In genomic region chrX:107827852-107828251, GRCh38 we compare ENCODE assay signal across 14 cellular contexts. TPM values are rescaled to one million over a fixed set of nuclear protein-coding genes. Genes with fewer than 3 reads are reported as not detected.
DNase-seq lines count a peak whose midpoint lies in the region; ATAC-seq and TF ChIP-seq lines count a peak whose summit lies in the region.
"Had no signal": no experiment of that assay in that cellular context is flagged by ENCODE, and none has a peak within 500 bp of the region (broad histone marks: within the 10 kb centered on the region; RNA-seq: fewer than 3 reads in every experiment).

No MANE protein-coding gene starts in this region.

- no peak overlapping the region for H3K4ac ChIP-seq in trophoblast cell (ENCODE audit: low read depth, low read length)

- no peak overlapping the region for H2BK120ac ChIP-seq in trophoblast cell (ENCODE audit: insufficient read depth, low read length, poor library complexity)

- no peak overlapping the region for H3K4me2 ChIP-seq in trophoblast cell (ENCODE audit: low read length)

- H3K18ac ChIP-seq in trophoblast cell (ENCODE audit: low read length) = no peak overlapping the region

- H4K12ac ChIP-seq in trophoblast cell (ENCODE audit: low read depth, low read length) = no peak overlapping the region

- H3K4me3 ChIP-seq in HEK293 (ENCODE audit: low read depth, low read length) (no peak overlapping the region), epithelial cell of esophagus (ENCODE audit: low read length) (no peak overlapping the region), rectal smooth muscle tissue (ENCODE audit: low read length) (no peak overlapping the region), Peyer's patch (peak overlapping the region in 2 of 4 donors; percentile 14 to 64), trophoblast cell (ENCODE audit: low read depth, low read length) (no peak overlapping the region)

- H3K27me3 ChIP-seq in rectal smooth muscle tissue (ENCODE audit: control insufficient read depth, insufficient read depth, low read length) = no peaks in the 10 kb centered on the region
- no peaks in the 10 kb centered on the region for H3K27me3 ChIP-seq in Peyer's patch
- H3K27me3 ChIP-seq in trophoblast cell (ENCODE audit: insufficient read depth, low read length) = peaks cover 4% of the 10 kb centered on the region

- TF ChIP-seq CTCF in HEK293 (tag by site-specific recombination; IDR thresholded peaks at IDR 0.05) (no peak), VCaP (conservative IDR thresholded peaks at IDR 0.05) (no peak), epithelial cell of esophagus (IDR thresholded peaks at IDR 0.05; ENCODE audit: insufficient read depth, low read depth, low read length, missing control alignments) (no peak), Peyer's patch (IDR thresholded peaks at IDR 0.05) (no peak)

- H2AK5ac ChIP-seq in trophoblast cell (ENCODE audit: low read length) = no peak overlapping the region

- ATAC-seq in HG03039 (IDR thresholded peaks at IDR 0.05; ENCODE audit: unreplicated experiment) = no peak
- ATAC-seq: left colon had no signal

- no peaks in the 10 kb centered on the region for H3K9me3 ChIP-seq in HEK293 (ENCODE audit: control insufficient read depth, insufficient read depth, low read depth, low read length)
- no peaks in the 10 kb centered on the region for H3K9me3 ChIP-seq in Peyer's patch
- no peaks in the 10 kb centered on the region for H3K9me3 ChIP-seq in trophoblast cell (ENCODE audit: insufficient read depth, low read depth, low read length)

- no peak overlapping the region for H3K9ac ChIP-seq in rectal smooth muscle tissue (ENCODE audit: low read length)
- no peak overlapping the region for H3K9ac ChIP-seq in trophoblast cell (ENCODE audit: low read length)

- 0 out of 2 replicates have a peak overlapping the region, but pooled peaks have one; percentile 90 for H3K27ac ChIP-seq in HEK293 (ENCODE audit: extremely low read depth, low read depth, low read length)
- H3K27ac ChIP-seq in VCaP = peak overlapping the region; percentile 74
- peak overlapping the region; percentile 87 for H3K27ac ChIP-seq in rectal smooth muscle tissue (ENCODE audit: low read depth, low read length)
- H3K27ac ChIP-seq in Peyer's patch = no peak overlapping the region
- no peak overlapping the region for H3K27ac ChIP-seq in trophoblast cell (ENCODE audit: low read depth, low read length)
- H3K27ac ChIP-seq: WERI-Rb-1 had no signal

- no peak overlapping the region for H3K14ac ChIP-seq in trophoblast cell (ENCODE audit: low read length)

- H3K36me3 ChIP-seq in HEK293 (ENCODE audit: control insufficient read depth in 2 of 2, insufficient read depth in 1 of 2, low read length in 2 of 2) (no peaks in the 10 kb centered on the region), rectal smooth muscle tissue (ENCODE audit: control insufficient read depth, insufficient read depth, low read length) (no peaks in the 10 kb centered on the region), Peyer's patch (no peaks in the 10 kb centered on the region), trophoblast cell (ENCODE audit: control insufficient read depth in 1 of 2, insufficient read depth in 2 of 2, low read length in 2 of 2) (no peaks in the 10 kb centered on the region)
- H3K36me3 ChIP-seq: WERI-Rb-1 had no signal

- DNase-seq in epithelial cell of esophagus (ENCODE audit: low read depth) (peak; percentile 19), AG08395 (ENCODE audit: low spot score) (no peak), Peyer's patch (no peak), trophoblast cell (no peak)
- DNase-seq: cerebellar nuclear complex, left colon, NCI-H1105, NCI-H510A treated with DMSO at 0.1 percent for 48 hours, SIG-M5, WERI-Rb-1 had no signal

- WGBS in trophoblast cell (ENCODE audit: extremely low coverage, insufficient coverage, insufficient read length) = no CpG with 5 or more reads among the region's 4 CpGs

- H3K79me2 ChIP-seq in trophoblast cell (ENCODE audit: control insufficient read depth, insufficient read depth, low read length, poor library complexity) = no peaks in the 10 kb centered on the region

- POLR2A ChIA-PET in HEK293 (lab: Yijun Ruan, JAX) = interaction anchor here (0.6 to 1.3 kb wide), 3 partner anchors 56 to 200 kb away, joined by 3 to 6 read pairs (median 6); partner anchors contain the start of gene PRPS1

- H3K4me1 ChIP-seq in HEK293 (ENCODE audit: control insufficient read depth, insufficient read depth, low read length) (no peaks in the 10 kb centered on the region), rectal smooth muscle tissue (ENCODE audit: control insufficient read depth, insufficient read depth, low read length) (no peaks in the 10 kb centered on the region), Peyer's patch (no peaks in the 10 kb centered on the region), trophoblast cell (ENCODE audit: control insufficient read depth in 1 of 2, insufficient read depth in 2 of 2, low read length in 2 of 2) (no peaks in the 10 kb centered on the region)

- no peak overlapping the region for H2BK12ac ChIP-seq in trophoblast cell (ENCODE audit: low read length)

- H3K23ac ChIP-seq in trophoblast cell (ENCODE audit: low read length) = no peak overlapping the region

- H4K8ac ChIP-seq in trophoblast cell (ENCODE audit: low read depth, low read length) = no peak overlapping the region

- H2BK5ac ChIP-seq in trophoblast cell (ENCODE audit: low read depth, low read length, poor library complexity) = no peak overlapping the region

- no peak overlapping the region for H2AFZ ChIP-seq in trophoblast cell (ENCODE audit: insufficient read depth, low read length, poor library complexity)

- no peak overlapping the region for H4K91ac ChIP-seq in trophoblast cell (ENCODE audit: low read depth, low read length)

- CTCF ChIA-PET in HEK293 (lab: Yijun Ruan, JAX) = interaction anchor here (1.1 kb wide), 1 partner anchor 22 kb away, joined by 3 read pairs; no protein-coding TSS in a partner anchor

- H3K79me1 ChIP-seq in trophoblast cell (ENCODE audit: low read length) = no peaks in the 10 kb centered on the region

- TF ChIP-seq POLR2A in Peyer's patch (IDR thresholded peaks at IDR 0.05) = no peak

TF ChIP-seq in HEK293, 187 proteins besides CTCF, POLR2A, EP300 and RAD21:
- no peak for TF ChIP-seq ZNF394 (tag by site-specific recombination; IDR thresholded peaks at IDR 0.05; ENCODE audit: borderline replicate concordance)
- 0 out of 2 replicates have a peak, but pooled peaks have one; percentile 19 for TF ChIP-seq ZNF26 (tag by site-specific recombination; IDR thresholded peaks at IDR 0.05)
- no peak for TF ChIP-seq ZNF561 (tag by site-specific recombination; IDR thresholded peaks at IDR 0.05; ENCODE audit: borderline replicate concordance)
- TF ChIP-seq ZBTB21 (tag by site-specific recombination; IDR thresholded peaks at IDR 0.05) = no peak
- TF ChIP-seq IKZF3 (tag by site-specific recombination; IDR thresholded peaks at IDR 0.05) = no peak
- no peak for TF ChIP-seq ZBTB1 (tag by site-specific recombination; IDR thresholded peaks at IDR 0.05)
- 0 out of 2 replicates have a peak, but pooled peaks have one; percentile 15 for TF ChIP-seq WT1 (tag by site-specific recombination; IDR thresholded peaks at IDR 0.05)
- no peak for TF ChIP-seq ZNF324 (tag by site-specific recombination; IDR thresholded peaks at IDR 0.05)
- TF ChIP-seq ZNF148 (tag by site-specific recombination; IDR thresholded peaks at IDR 0.05; ENCODE audit: borderline replicate concordance) = no peak
- TF ChIP-seq ZNF501 (tag by site-specific recombination; IDR thresholded peaks at IDR 0.05) = no peak
- TF ChIP-seq FEZF1 (tag by site-specific recombination; IDR thresholded peaks at IDR 0.05) = no peak

RNA-seq across cellular contexts. Expression of gene MID2, which starts 2.2 kb away (rescaled TPM):
- total RNA-seq in Peyer's patch = 10 to 100 TPM in 1 of 4 donors, 1 to 10 TPM in 3; 4.9 to 10.2 (median 8.1) TPM
- polyA plus RNA-seq in trophoblast cell (2013) = 1.3 and 1.6 TPM in 2 replicates

RNA-seq across cellular contexts. Expression of gene NCBP2L, which starts 50.3 kb away (rescaled TPM):
- not detected for total RNA-seq in Peyer's patch
- polyA plus RNA-seq in trophoblast cell (2013) = not detected in 2 replicates
- total RNA-seq: left colon had no signal

RNA-seq across cellular contexts. Expression of gene TSC22D3, which starts 52.3 kb away (rescaled TPM):
- 1,000 to 10,000 TPM in 1 of 4 donors, 100 to 1,000 TPM in 3; 185 to 1,146 (median 313) TPM for total RNA-seq in Peyer's patch
- 16.0 and 16.8 TPM in 2 replicates for polyA plus RNA-seq in trophoblast cell (2013)

Comparison
In these comparisons a context has a peak if more than half of its experiments do, and no peak if none do; other contexts are left out.
1. H3K27ac ChIP-seq: peak in HEK293 (single experiment), VCaP (single experiment) and rectal smooth muscle tissue (single experiment); none in Peyer's patch (0 of 4) and trophoblast cell (single experiment).